Comparison of ENCODE assay signal across 37 cellular contexts in the genomic region with DNA sequence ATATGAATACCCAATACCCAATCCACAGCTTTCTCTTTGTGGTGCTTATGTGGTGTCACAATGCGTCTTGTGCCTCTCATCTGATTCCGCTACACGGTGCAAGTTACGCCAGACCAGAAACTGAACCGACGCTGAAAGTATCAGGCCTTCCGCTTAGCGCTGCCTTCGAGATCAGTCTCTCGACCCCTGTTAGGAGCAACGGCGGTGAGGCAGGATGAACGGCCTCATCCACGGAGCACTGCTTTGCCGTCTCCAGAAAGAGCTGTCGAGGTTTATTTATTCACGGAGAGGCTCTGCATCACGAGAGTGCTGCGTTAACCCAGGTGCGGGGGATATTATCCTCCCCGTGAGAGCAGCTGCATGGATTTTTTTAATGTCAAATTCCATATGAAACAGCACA.
"Had no signal": no experiment of that assay in that cellular context is flagged by ENCODE, and none has a peak within 500 bp of the region (broad histone marks: within the 10 kb centered on the region; RNA-seq: fewer than 3 reads in every experiment).

No MANE protein-coding gene starts in this region.

- H3K4me3 Mint-ChIP-seq: activated B cell treated with CpG ODN at 0.5 μM for 24 hours; activated CD8-positive, alpha-beta T cell treated with anti-CD3 and anti-CD28 coated beads for 36 hours; activated naive CD4-positive, alpha-beta T cell treated with anti-CD3 and anti-CD28 coated beads for 36 hours; activated naive CD4-positive, alpha-beta T cell treated with anti-CD3 and anti-CD28 coated beads, Interleukin-2, amount 50 U/mL, for 24 hours; activated naive CD8-positive, alpha-beta T cell treated with anti-CD3 and anti-CD28 coated beads for 36 hours; activated naive CD8-positive, alpha-beta T cell treated with anti-CD3 and anti-CD28 coated beads, Interleukin-2, amount 50 U/mL, for 24 hours; activated T-helper 1 cell treated with anti-CD3 and anti-CD28 coated beads, Interleukin-12 subunit alpha, Interleukin-12 subunit beta, Interleukin-2, Interleukin-4 antibody, amounts not matched to agents 30 ng/mL and 10 ng/mL and 1 ng/mL, durations not matched to agents 14 hours and 24 hours and 36 hours; brain; dendritic cell treated with granulocyte-macrophage colony-stimulating factor and Interleukin-4, amounts not matched to agents 40 ng/mL and 50 ng/mL, for 4 days; endodermal cell; T-helper 17 cell; T-helper 2 cell treated with Interferon-gamma antibody and Interleukin-4, amounts not matched to agents 5 μg/mL and 100 μg/mL, for 36 hours had no signal

- H3K27me3 Mint-ChIP-seq: activated B cell treated with CpG ODN at 0.5 μM for 24 hours; activated CD8-positive, alpha-beta T cell treated with anti-CD3 and anti-CD28 coated beads for 36 hours; activated naive CD4-positive, alpha-beta T cell treated with anti-CD3 and anti-CD28 coated beads, Interleukin-2, amount 50 U/mL, for 24 hours; activated naive CD8-positive, alpha-beta T cell treated with anti-CD3 and anti-CD28 coated beads, Interleukin-2, amount 50 U/mL, for 24 hours had no signal

- H3K9me3 ChIP-seq: adrenal gland, ascending aorta, gastrocnemius medialis had no signal

- H3K36me3 Mint-ChIP-seq: activated naive CD4-positive, alpha-beta T cell treated with anti-CD3 and anti-CD28 coated beads, Interleukin-2, amount 50 U/mL, for 24 hours; activated naive CD8-positive, alpha-beta T cell treated with anti-CD3 and anti-CD28 coated beads for 36 hours had no signal

- H3K9me3 Mint-ChIP-seq: activated B cell treated with CpG ODN at 0.5 μM for 24 hours; activated CD8-positive, alpha-beta T cell treated with anti-CD3 and anti-CD28 coated beads for 36 hours; activated naive CD4-positive, alpha-beta T cell treated with anti-CD3 and anti-CD28 coated beads for 36 hours; activated naive CD4-positive, alpha-beta T cell treated with anti-CD3 and anti-CD28 coated beads, Interleukin-2, amount 50 U/mL, for 24 hours; activated naive CD8-positive, alpha-beta T cell treated with anti-CD3 and anti-CD28 coated beads for 36 hours; activated naive CD8-positive, alpha-beta T cell treated with anti-CD3 and anti-CD28 coated beads, Interleukin-2, amount 50 U/mL, for 24 hours; activated T-helper 1 cell treated with anti-CD3 and anti-CD28 coated beads, Interleukin-12 subunit alpha, Interleukin-12 subunit beta, Interleukin-2, Interleukin-4 antibody, amounts not matched to agents 30 ng/mL and 10 ng/mL and 1 ng/mL, durations not matched to agents 14 hours and 24 hours and 36 hours; activated T-helper 2 cell treated with anti-CD3 and anti-CD28 coated beads, Interferon-gamma antibody, Interleukin-2, Interleukin-4, amounts not matched to agents 10 μg/mL and 5 μg/mL and 100 μg/mL, durations not matched to agents 14 hours and 24 hours and 36 hours; dendritic cell treated with granulocyte-macrophage colony-stimulating factor and Interleukin-4, amounts not matched to agents 40 ng/mL and 50 ng/mL, for 4 days; endodermal cell; T-helper 2 cell treated with Interferon-gamma antibody and Interleukin-4, amounts not matched to agents 5 μg/mL and 100 μg/mL, for 36 hours had no signal

- H3K36me3 ChIP-seq: adrenal gland, ascending aorta, breast epithelium, cardiac muscle cell, gastrocnemius medialis, WERI-Rb-1 had no signal

- H3K27ac Mint-ChIP-seq: activated B cell treated with CpG ODN at 0.5 μM for 24 hours; activated CD8-positive, alpha-beta T cell treated with anti-CD3 and anti-CD28 coated beads for 36 hours; activated naive CD4-positive, alpha-beta T cell treated with anti-CD3 and anti-CD28 coated beads for 36 hours; activated naive CD8-positive, alpha-beta T cell treated with anti-CD3 and anti-CD28 coated beads for 36 hours; activated naive CD8-positive, alpha-beta T cell treated with anti-CD3 and anti-CD28 coated beads, Interleukin-2, amount 50 U/mL, for 24 hours; activated T-helper 1 cell treated with anti-CD3 and anti-CD28 coated beads, Interleukin-12 subunit alpha, Interleukin-12 subunit beta, Interleukin-2, Interleukin-4 antibody, amounts not matched to agents 30 ng/mL and 10 ng/mL and 1 ng/mL, durations not matched to agents 14 hours and 24 hours and 36 hours; activated T-helper 2 cell treated with anti-CD3 and anti-CD28 coated beads, Interferon-gamma antibody, Interleukin-2, Interleukin-4, amounts not matched to agents 10 μg/mL and 5 μg/mL and 100 μg/mL, durations not matched to agents 14 hours and 24 hours and 36 hours; dendritic cell treated with granulocyte-macrophage colony-stimulating factor and Interleukin-4, amounts not matched to agents 40 ng/mL and 50 ng/mL, for 4 days; endodermal cell; T-helper 17 cell; T-helper 2 cell treated with Interferon-gamma antibody and Interleukin-4, amounts not matched to agents 5 μg/mL and 100 μg/mL, for 36 hours had no signal

- H3K4me1 Mint-ChIP-seq: activated B cell treated with CpG ODN at 0.5 μM for 24 hours; activated naive CD4-positive, alpha-beta T cell treated with anti-CD3 and anti-CD28 coated beads, Interleukin-2, amount 50 U/mL, for 24 hours; activated naive CD8-positive, alpha-beta T cell treated with anti-CD3 and anti-CD28 coated beads for 36 hours; activated naive CD8-positive, alpha-beta T cell treated with anti-CD3 and anti-CD28 coated beads, Interleukin-2, amount 50 U/mL, for 24 hours; endodermal cell; T-helper 17 cell had no signal

- ATAC-seq: activated CD4-positive, CD25-positive, alpha-beta regulatory T cell treated with anti-CD3 and anti-CD28 coated beads, Interleukin-2, amount 50 U/mL, for 24 hours; activated CD8-positive, alpha-beta T cell treated with anti-CD3 and anti-CD28 coated beads for 36 hours; activated naive CD8-positive, alpha-beta T cell treated with anti-CD3 and anti-CD28 coated beads, Interleukin-2, amount 50 U/mL, for 24 hours; esophagus mucosa; foreskin keratinocyte; gastrocnemius medialis; T-helper 17 cell had no signal

- H3K27me3 ChIP-seq: adrenal gland, ascending aorta, breast epithelium, cardiac muscle cell, dorsolateral prefrontal cortex, foreskin keratinocyte, gastrocnemius medialis had no signal

- H3K27ac ChIP-seq: adrenal gland, ascending aorta, breast epithelium, cardiac muscle cell, coronary artery, dorsolateral prefrontal cortex, foreskin keratinocyte, gastrocnemius medialis, WERI-Rb-1 had no signal

- DNase-seq: activated B cell treated with CpG ODN at 0.5 μM for 24 hours; activated CD4-positive, alpha-beta T cell treated with anti-CD3 and anti-CD28 coated beads for 48 hours; activated CD4-positive, alpha-beta T cell treated with anti-CD3 and anti-CD28 coated beads, Interleukin-2, amount 50 U/mL, for 1 hour; activated CD4-positive, alpha-beta T cell treated with anti-CD3 and anti-CD28 coated beads, Interleukin-2, amount 50 U/mL, for 48 hours; activated CD8-positive, alpha-beta memory T cell treated with anti-CD3 and anti-CD28 coated beads for 24 hours; activated CD8-positive, alpha-beta T cell treated with anti-CD3 and anti-CD28 coated beads for 36 hours; activated effector memory CD4-positive, alpha-beta T cell treated with anti-CD3 and anti-CD28 coated beads, Interleukin-2, amount 50 U/mL, for 16 hours; activated naive CD4-positive, alpha-beta T cell treated with anti-CD3 and anti-CD28 coated beads for 36 hours; activated naive CD8-positive, alpha-beta T cell treated with anti-CD3 and anti-CD28 coated beads for 36 hours; activated naive CD8-positive, alpha-beta T cell treated with anti-CD3 and anti-CD28 coated beads, Interleukin-2, amount 50 U/mL, for 24 hours; activated T-cell treated with anti-CD3 and anti-CD28 coated beads, Interleukin-2, amount 50 U/mL, for 48 hours; adrenal gland; amygdala; central memory CD4-positive, alpha-beta T cell; cerebellar nuclear complex; dorsolateral prefrontal cortex; effector memory CD4-positive, alpha-beta T cell; endodermal cell; foreskin keratinocyte; gastrocnemius medialis; glutamatergic neuron; T-helper 1 cell; T-helper 17 cell; T1000; WERI-Rb-1 had no signal

- H3K4me1 ChIP-seq: adrenal gland, ascending aorta, breast epithelium, foreskin keratinocyte, gastrocnemius medialis had no signal

- H3K4me3 ChIP-seq: adrenal gland, ascending aorta, breast epithelium, cardiac muscle cell, coronary artery, dorsolateral prefrontal cortex, gastrocnemius medialis had no signal
